9 cellular contexts compared by ENCODE assay signal in the genomic region with DNA sequence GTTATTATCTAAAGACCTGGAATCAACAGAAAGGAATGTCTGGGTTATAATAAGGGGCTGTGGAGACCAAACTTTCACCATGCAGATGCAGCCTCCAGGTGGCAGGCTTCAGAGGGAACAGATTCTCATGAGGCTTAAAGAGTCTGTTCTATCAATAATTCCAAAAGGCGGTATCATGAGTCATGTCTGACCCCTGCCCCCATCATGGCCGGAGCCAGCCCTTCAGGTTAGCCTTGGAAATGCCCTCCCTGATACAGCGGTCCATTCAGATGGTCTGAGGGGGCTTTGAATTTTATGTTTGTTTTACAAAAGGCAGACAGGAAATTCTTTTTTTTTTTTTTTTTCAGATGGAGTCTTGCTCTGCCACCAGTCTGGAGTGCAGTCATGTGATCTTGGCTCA. TPM values are rescaled to one million over a fixed set of nuclear protein-coding genes. Genes with fewer than 3 reads are reported as not detected.
A peak's percentile ranks its signal among the peaks of the same experiment; 100 is the strongest.
DNase-seq lines count a peak whose midpoint lies in the region; ATAC-seq and TF ChIP-seq lines count a peak whose summit lies in the region.
"Had no signal": no experiment of that assay in that cellular context is flagged by ENCODE, and none has a peak within 500 bp of the region (broad histone marks: within the 10 kb centered on the region; RNA-seq: fewer than 3 reads in every experiment).

No MANE protein-coding gene starts in this region.

- H3K27me3 Mint-ChIP-seq in activated naive CD4-positive, alpha-beta T cell treated with anti-CD3 and anti-CD28 coated beads for 36 hours (ENCODE audit: low read depth), result peaks cover 1% of the 10 kb centered on the region

- H3K9me3 Mint-ChIP-seq in activated naive CD4-positive, alpha-beta T cell treated with anti-CD3 and anti-CD28 coated beads for 36 hours, result no peaks in the 10 kb centered on the region

- H3K9me3 ChIP-seq in hepatocyte (ENCODE audit: low read depth), result no peaks in the 10 kb centered on the region

- H3K4me3 Mint-ChIP-seq in activated naive CD4-positive, alpha-beta T cell treated with anti-CD3 and anti-CD28 coated beads for 36 hours, result no peak overlapping the region

- TF ChIP-seq CTCF in BJ (IDR thresholded peaks at IDR 0.05; ENCODE audit: insufficient read depth, low read depth, low read length) (peak; percentile 62), hepatocyte (IDR thresholded peaks at IDR 0.05; ENCODE audit: poor library complexity) (peak; percentile 65)

- peak; percentile 50 for ATAC-seq in GM18868 (IDR thresholded peaks at IDR 0.05; ENCODE audit: unreplicated experiment)
- ATAC-seq in GM18517 (IDR thresholded peaks at IDR 0.05; ENCODE audit: unreplicated experiment), result no peak

- H3K4me1 ChIP-seq in hepatocyte (ENCODE audit: insufficient read depth), result peaks cover 22% of the 10 kb centered on the region

- H3K9me2 ChIP-seq in hepatocyte (replicated peaks; ENCODE audit: insufficient read depth), result no peaks in the 10 kb centered on the region

- H4K20me1 ChIP-seq in hepatocyte (ENCODE audit: insufficient read depth, poor library complexity, severe bottlenecking), result no peaks in the 10 kb centered on the region

- DNase-seq in BJ (ENCODE audit: low read depth) (no peak), NCI-H226 (peak; percentile 26), hepatocyte (ENCODE audit: low spot score) (peak; percentile 71)
- peak; percentile 55 for DNase-seq in activated naive CD4-positive, alpha-beta T cell treated with anti-CD3 and anti-CD28 coated beads for 36 hours
- peak; percentile 30 for DNase-seq in stimulated activated CD4-positive, alpha-beta T cell treated with anti-CD3 and anti-CD28 coated beads, Interleukin-2, amount 100 ng/mL, for 4 hours (ENCODE audit: low read depth)
- DNase-seq in NK-92 treated with Interleukin-12 subunit alpha and Interleukin-12 subunit beta, amount 100 ng/mL, for 24 hours (lab: John Stamatoyannopoulos, UW), result no peak

- CTCF ChIA-PET in BJ (lab: Yijun Ruan, JAX), result interaction anchor here (0.6 to 1.8 kb wide), 4 partner anchors 14 to 119 kb away, joined by 4 to 6 read pairs (median 5); no protein-coding TSS in a partner anchor
- CTCF ChIA-PET in activated naive CD4-positive, alpha-beta T cell treated with anti-CD3 and anti-CD28 coated beads for 36 hours (lab: Charles Lee), result interaction anchor here (0.7 to 2.3 kb wide), 3 partner anchors 24 to 492 kb away, joined by 3 to 9 read pairs (median 3); no protein-coding TSS in a partner anchor

- intact Hi-C loops in activated naive CD4-positive, alpha-beta T cell treated with anti-CD3 and anti-CD28 coated beads for 36 hours (cut with micrococcal nuclease), result loop anchor here (1.0 kb wide), 3 partner anchors 119 to 287 kb away; no protein-coding TSS in a partner anchor

- H3K27ac Mint-ChIP-seq in activated naive CD4-positive, alpha-beta T cell treated with anti-CD3 and anti-CD28 coated beads for 36 hours, result no peak overlapping the region
- H3K27ac Mint-ChIP-seq: IgD-negative memory B cell had no signal

- H3K36me3 Mint-ChIP-seq in activated naive CD4-positive, alpha-beta T cell treated with anti-CD3 and anti-CD28 coated beads for 36 hours (ENCODE audit: low read depth), result no peaks in the 10 kb centered on the region

- H3K27me3 ChIP-seq in BJ (ENCODE audit: control insufficient read depth, insufficient read depth, low read length) (no peaks in the 10 kb centered on the region), hepatocyte (no peaks in the 10 kb centered on the region)

- H2AFZ ChIP-seq in hepatocyte, result no peak overlapping the region

- H3K4me3 ChIP-seq in BJ (ENCODE audit: low read depth, low read length) (no peak overlapping the region), hepatocyte (no peak overlapping the region)

- H3K4me1 Mint-ChIP-seq in activated naive CD4-positive, alpha-beta T cell treated with anti-CD3 and anti-CD28 coated beads for 36 hours (ENCODE audit: low read depth), result peaks cover 4% of the 10 kb centered on the region
- H3K4me1 Mint-ChIP-seq: IgD-negative memory B cell had no signal

- H3K79me2 ChIP-seq in hepatocyte, result no peaks in the 10 kb centered on the region

- 34% methylated on average over 3 of the region's 3 CpGs for WGBS in hepatocyte (ENCODE audit: low lambda C conversion rate, missing lambda C conversion rate)

- H3K4me2 ChIP-seq in hepatocyte, result no peak overlapping the region

- POLR2A ChIA-PET in BJ (lab: Charles Lee), result no interaction called here

- peak overlapping the region; percentile 94 for H3K27ac ChIP-seq in hepatocyte

- no peaks in the 10 kb centered on the region for H3K36me3 ChIP-seq in BJ (ENCODE audit: control insufficient read depth, insufficient read depth, low read length)
- no peaks in the 10 kb centered on the region for H3K36me3 ChIP-seq in hepatocyte (replicated peaks; ENCODE audit: insufficient read depth, low read depth)

RNA-seq across cellular contexts. Expression of gene LAMP1, which starts 21.7 kb away (rescaled TPM):
- 237 and 274 TPM in 2 replicates for polyA plus RNA-seq in BJ (2011; rRNA removed)
- polyA minus RNA-seq in BJ (2011; rRNA and poly(A)+ RNA removed), result 73.6 and 74.5 TPM in 2 replicates
- total RNA-seq in activated naive CD4-positive, alpha-beta T cell treated with anti-CD3 and anti-CD28 coated beads for 36 hours, result 10 to 100 TPM; 33.5 to 33.7 TPM
- 156 and 190 TPM in 2 replicates for total RNA-seq in hepatocyte
- 230 and 233 TPM in 2 replicates for polyA plus RNA-seq in hepatocyte

Comparison
In these comparisons a context has a peak if more than half of its experiments do, and no peak if none do; other contexts are left out.
1. DNase-seq: peak in NCI-H226 (single experiment), activated naive CD4-positive, alpha-beta T cell treated with anti-CD3 and anti-CD28 coated beads for 36 hours (single experiment), hepatocyte (single experiment) and stimulated activated CD4-positive, alpha-beta T cell treated with anti-CD3 and anti-CD28 coated beads, Interleukin-2, amount 100 ng/mL, for 4 hours (single experiment); none in BJ (single experiment) and NK-92 treated with Interleukin-12 subunit alpha and Interleukin-12 subunit beta, amount 100 ng/mL, for 24 hours (single experiment).